ENCODE assay signal across 8 cellular contexts in the genomic region with DNA sequence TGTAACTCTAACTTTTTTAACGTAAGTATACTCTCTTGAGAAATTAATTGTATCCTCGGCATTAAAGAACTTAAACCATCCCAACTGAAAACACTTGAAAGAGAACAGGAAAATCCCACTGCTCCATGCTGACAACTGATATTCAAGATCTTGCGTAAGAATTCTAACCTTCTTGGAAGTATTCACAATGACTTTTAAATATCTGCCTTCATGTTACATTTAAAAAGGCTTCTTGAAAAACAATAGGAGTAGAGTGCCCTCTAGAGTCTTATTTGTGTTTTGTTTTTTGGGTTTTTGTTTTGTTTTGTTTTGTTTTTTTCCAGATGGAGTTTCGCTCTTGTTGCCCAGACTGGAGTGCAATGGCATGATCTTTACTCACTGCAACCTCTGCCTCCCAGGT.
DNase-seq lines count a peak whose midpoint lies in the region; ATAC-seq and TF ChIP-seq lines count a peak whose summit lies in the region.

No MANE protein-coding gene starts in this region.

- H3K4me3 ChIP-seq in adrenal gland, result no peak overlapping the region
- no peak overlapping the region for H3K4me3 ChIP-seq in upper lobe of left lung

- no peak for TF ChIP-seq EP300 in upper lobe of left lung (IDR thresholded peaks at IDR 0.05)

- H3K27me3 ChIP-seq in adrenal gland, result no peaks in the 10 kb centered on the region
- H3K27me3 ChIP-seq in upper lobe of left lung, result no peaks in the 10 kb centered on the region

- H3K9me3 ChIP-seq in adrenal gland (replicated peaks in 1 of 3) (no peaks in the 10 kb centered on the region), upper lobe of left lung (no peaks in the 10 kb centered on the region)

- ATAC-seq in upper lobe of left lung (ENCODE audit: low FRiP score in 2 of 2) (peak in 1 of 2 donors; percentile 86), GM21528 (IDR thresholded peaks at IDR 0.05; ENCODE audit: low FRiP score, unreplicated experiment) (no peak)

- intact Hi-C loops in adrenal gland (cut with DNase I), result loop anchor here (5.0 to 10.0 kb wide), 2 partner anchors 463 to 466 kb away; no protein-coding TSS in a partner anchor

- 42 to 48% (median 46%) methylated on average over 4 of the region's 4 CpGs for WGBS in adrenal gland, 4 donors
- WGBS in upper lobe of left lung, 2 donors, result 37 to 43% methylated on average over 4 of the region's 4 CpGs

- H3K36me3 ChIP-seq in adrenal gland (replicated peaks in 1 of 2), result no peaks in the 10 kb centered on the region
- H3K36me3 ChIP-seq in upper lobe of left lung, result no peaks in the 10 kb centered on the region

- TF ChIP-seq CTCF in adrenal gland (IDR thresholded peaks at IDR 0.05) (peak; percentile 38 to 91 (median 61)), upper lobe of left lung (IDR thresholded peaks at IDR 0.05) (peak in 4 of 6 experiments; percentile 23 to 56 (median 49))

- H3K4me1 ChIP-seq in adrenal gland (replicated peaks in 1 of 2) (no peaks in the 10 kb centered on the region), upper lobe of left lung (peaks cover 0 to 3% (median 0%) of the 10 kb centered on the region in 4 donors)

- H3K27ac ChIP-seq in adrenal gland (no peak overlapping the region), upper lobe of left lung (no peak overlapping the region)

- DNase-seq in NOMO-1 treated with DMSO at 0.1 percent for 48 hours (lab: John Stamatoyannopoulos, UW; ENCODE audit: unreplicated experiment) (peak; percentile 14), NOMO-1 treated with dmso at 0.1 percent for 144 hours (lab: John Stamatoyannopoulos, UW; ENCODE audit: unreplicated experiment) (no peak), NCI-H146 (lab: John Stamatoyannopoulos, UW) (peak; percentile 24), adrenal gland (no peak), inferior parietal cortex (ENCODE audit: extremely low spot score) (peak; percentile 82), upper lobe of left lung (no peak), NK-92 (lab: John Stamatoyannopoulos, UW; ENCODE audit: unreplicated experiment) (no peak)

- TF ChIP-seq POLR2A in adrenal gland (IDR thresholded peaks at IDR 0.05), result no peak
- TF ChIP-seq POLR2A in upper lobe of left lung (IDR thresholded peaks at IDR 0.05), result no peak

Comparison
In these comparisons a context has a peak if more than half of its experiments do, and no peak if none do; other contexts are left out.
1. DNase-seq: peak in NOMO-1 treated with DMSO at 0.1 percent for 48 hours (single experiment), NCI-H146 (single experiment) and inferior parietal cortex (single experiment); none in NOMO-1 treated with dmso at 0.1 percent for 144 hours (single experiment), adrenal gland (0 of 7), upper lobe of left lung (0 of 2) and NK-92 (single experiment).